ENCODE assay signal across 14 cellular contexts in genomic region chr12:11778703-11779102, GRCh38.
A peak's percentile ranks its signal among the peaks of the same experiment; 100 is the strongest.
DNase-seq lines count a peak whose midpoint lies in the region; ATAC-seq lines count a peak whose summit lies in the region.
"Had no signal": no experiment of that assay in that cellular context is flagged by ENCODE, and none has a peak within 500 bp of the region (broad histone marks: within the 10 kb centered on the region; RNA-seq: fewer than 3 reads in every experiment).

No MANE protein-coding gene starts in this region.

- no peak for ATAC-seq in HG03039 (IDR thresholded peaks at IDR 0.05; ENCODE audit: unreplicated experiment)
- no peak for ATAC-seq in GM21717 (IDR thresholded peaks at IDR 0.05; ENCODE audit: unreplicated experiment)
- ATAC-seq in GM21529 (IDR thresholded peaks at IDR 0.05; ENCODE audit: unreplicated experiment), result no peak

- peaks cover 23% of the 10 kb centered on the region for H3K36me3 Mint-ChIP-seq in activated naive CD4-positive, alpha-beta T cell treated with anti-CD3 and anti-CD28 coated beads for 36 hours (ENCODE audit: low read depth)
- H3K36me3 Mint-ChIP-seq in activated naive CD4-positive, alpha-beta T cell treated with anti-CD3 and anti-CD28 coated beads, Interleukin-2, amount 10 ng/mL, durations not matched to agents 7 days and 5 days, result peaks cover 44% of the 10 kb centered on the region
- peaks cover 6% of the 10 kb centered on the region for H3K36me3 Mint-ChIP-seq in T-helper 2 cell treated with Interferon-gamma antibody and Interleukin-4, amounts not matched to agents 5 μg/mL and 100 μg/mL, for 36 hours (ENCODE audit: low read depth)

- CTCF ChIA-PET in activated naive CD4-positive, alpha-beta T cell treated with anti-CD3 and anti-CD28 coated beads for 36 hours (lab: Charles Lee), result interaction anchor here (0.5 to 3.2 kb wide), 10 partner anchors 10 to 254 kb away, joined by 3 to 15 read pairs (median 4); no protein-coding TSS in a partner anchor
- CTCF ChIA-PET in activated naive CD4-positive, alpha-beta T cell treated with anti-CD3 and anti-CD28 coated beads, Interleukin-2, amount 10 ng/mL, durations not matched to agents 7 days and 5 days (lab: Charles Lee), result no interaction called here

- H3K27me3 Mint-ChIP-seq in activated naive CD4-positive, alpha-beta T cell treated with anti-CD3 and anti-CD28 coated beads for 36 hours (ENCODE audit: low read depth), result no peaks in the 10 kb centered on the region
- H3K27me3 Mint-ChIP-seq in activated naive CD4-positive, alpha-beta T cell treated with anti-CD3 and anti-CD28 coated beads, Interleukin-2, amount 10 ng/mL, durations not matched to agents 7 days and 5 days, result no peaks in the 10 kb centered on the region
- no peaks in the 10 kb centered on the region for H3K27me3 Mint-ChIP-seq in T-helper 2 cell treated with Interferon-gamma antibody and Interleukin-4, amounts not matched to agents 5 μg/mL and 100 μg/mL, for 36 hours (ENCODE audit: low read depth)
- H3K27me3 Mint-ChIP-seq: activated B cell treated with CpG ODN at 0.5 μM for 24 hours had no signal

- H3K4me1 Mint-ChIP-seq in activated naive CD4-positive, alpha-beta T cell treated with anti-CD3 and anti-CD28 coated beads for 36 hours (ENCODE audit: low read depth), result peaks cover 86% of the 10 kb centered on the region
- peaks cover 63% of the 10 kb centered on the region for H3K4me1 Mint-ChIP-seq in activated naive CD4-positive, alpha-beta T cell treated with anti-CD3 and anti-CD28 coated beads, Interleukin-2, amount 10 ng/mL, durations not matched to agents 7 days and 5 days
- H3K4me1 Mint-ChIP-seq in T-helper 2 cell treated with Interferon-gamma antibody and Interleukin-4, amounts not matched to agents 5 μg/mL and 100 μg/mL, for 36 hours (ENCODE audit: low read depth), result peaks cover 46% of the 10 kb centered on the region

- H3K4me3 Mint-ChIP-seq in activated naive CD4-positive, alpha-beta T cell treated with anti-CD3 and anti-CD28 coated beads for 36 hours, result no peak overlapping the region
- no peak overlapping the region for H3K4me3 Mint-ChIP-seq in activated naive CD4-positive, alpha-beta T cell treated with anti-CD3 and anti-CD28 coated beads, Interleukin-2, amount 10 ng/mL, durations not matched to agents 7 days and 5 days
- H3K4me3 Mint-ChIP-seq in T-helper 2 cell treated with Interferon-gamma antibody and Interleukin-4, amounts not matched to agents 5 μg/mL and 100 μg/mL, for 36 hours, result peak overlapping the region; percentile 6
- H3K4me3 Mint-ChIP-seq: activated B cell treated with CpG ODN at 0.5 μM for 24 hours had no signal

- peaks cover 3 to 31% (median 16%) of the 10 kb centered on the region in 5 donors for H3K4me1 ChIP-seq in subcutaneous abdominal adipose tissue (ENCODE audit: control insufficient read depth in 5 of 5, insufficient read depth in 5 of 5, low read length in 5 of 5)

- intact Hi-C loops in activated naive CD4-positive, alpha-beta T cell treated with anti-CD3 and anti-CD28 coated beads for 36 hours (cut with micrococcal nuclease), result loop anchor here (1.0 to 2.0 kb wide), 8 partner anchors 14 to 203 kb away; no protein-coding TSS in a partner anchor

- peak overlapping the region in 1 of 5 donors; percentile 35 for H3K9ac ChIP-seq in subcutaneous abdominal adipose tissue (ENCODE audit: low read length in 5 of 5)

- no peaks in the 10 kb centered on the region for H3K27me3 ChIP-seq in subcutaneous abdominal adipose tissue (ENCODE audit: control insufficient read depth in 5 of 5, insufficient read depth in 4 of 5, low read length in 5 of 5)
- H3K27me3 ChIP-seq: spleen had no signal

- peak overlapping the region; percentile 58 for H3K27ac ChIP-seq in subcutaneous abdominal adipose tissue (ENCODE audit: low read depth, low read length)

- peaks cover 0 to 2% (median 0%) of the 10 kb centered on the region in 5 donors for H3K36me3 ChIP-seq in subcutaneous abdominal adipose tissue (ENCODE audit: control insufficient read depth in 5 of 5, insufficient read depth in 5 of 5, low read length in 5 of 5)

- peak overlapping the region; percentile 85 for H3K27ac Mint-ChIP-seq in activated naive CD4-positive, alpha-beta T cell treated with anti-CD3 and anti-CD28 coated beads for 36 hours
- H3K27ac Mint-ChIP-seq in activated naive CD4-positive, alpha-beta T cell treated with anti-CD3 and anti-CD28 coated beads, Interleukin-2, amount 10 ng/mL, durations not matched to agents 7 days and 5 days, result no peak overlapping the region
- H3K27ac Mint-ChIP-seq in T-helper 2 cell treated with Interferon-gamma antibody and Interleukin-4, amounts not matched to agents 5 μg/mL and 100 μg/mL, for 36 hours, result no peak overlapping the region

- no peaks in the 10 kb centered on the region for H3K9me3 Mint-ChIP-seq in activated naive CD4-positive, alpha-beta T cell treated with anti-CD3 and anti-CD28 coated beads for 36 hours
- H3K9me3 Mint-ChIP-seq in activated naive CD4-positive, alpha-beta T cell treated with anti-CD3 and anti-CD28 coated beads, Interleukin-2, amount 10 ng/mL, durations not matched to agents 7 days and 5 days, result no peaks in the 10 kb centered on the region
- H3K9me3 Mint-ChIP-seq in T-helper 2 cell treated with Interferon-gamma antibody and Interleukin-4, amounts not matched to agents 5 μg/mL and 100 μg/mL, for 36 hours, result no peaks in the 10 kb centered on the region
- H3K9me3 Mint-ChIP-seq: activated B cell treated with CpG ODN at 0.5 μM for 24 hours had no signal

- no peaks in the 10 kb centered on the region for H3K9me3 ChIP-seq in subcutaneous abdominal adipose tissue (ENCODE audit: control insufficient read depth in 5 of 5, low read length in 5 of 5)
- H3K9me3 ChIP-seq: spleen had no signal

- DNase-seq in activated naive CD4-positive, alpha-beta T cell treated with anti-CD3 and anti-CD28 coated beads for 36 hours, result no peak
- DNase-seq in activated naive CD4-positive, alpha-beta T cell treated with anti-CD3 and anti-CD28 coated beads, Interleukin-2, amount 10 ng/mL, durations not matched to agents 7 days and 5 days, result no peak
- peak; percentile 29 for DNase-seq in T-helper 2 cell treated with Interferon-gamma antibody and Interleukin-4, amounts not matched to agents 5 μg/mL and 100 μg/mL, for 36 hours (ENCODE audit: low spot score)
- peak; percentile 15 for DNase-seq in islet precursor cell
- DNase-seq: activated B cell treated with CpG ODN at 0.5 μM for 24 hours, activated gamma-delta T cell, cortex of kidney, DMS153, NCI-H146, spleen had no signal

- H3K4me3 ChIP-seq in subcutaneous abdominal adipose tissue (ENCODE audit: low read depth in 1 of 5, low read length in 5 of 5), result no peak overlapping the region
- H3K4me3 ChIP-seq: spleen had no signal

Comparison
In these comparisons a context has a peak if more than half of its experiments do, and no peak if none do; other contexts are left out.
1. DNase-seq: peak in T-helper 2 cell treated with Interferon-gamma antibody and Interleukin-4, amounts not matched to agents 5 μg/mL and 100 μg/mL, for 36 hours (single experiment) and islet precursor cell (single experiment); none in activated naive CD4-positive, alpha-beta T cell treated with anti-CD3 and anti-CD28 coated beads for 36 hours (single experiment) and activated naive CD4-positive, alpha-beta T cell treated with anti-CD3 and anti-CD28 coated beads, Interleukin-2, amount 10 ng/mL, durations not matched to agents 7 days and 5 days (single experiment).